In genomic region chr14:101550202-101550912, GRCh38 we compare ENCODE assay signal across 4 cellular contexts. TPM values are rescaled to one million over a fixed set of nuclear protein-coding genes. Genes with fewer than 3 reads are reported as not detected.
"Had no signal": no experiment of that assay in that cellular context is flagged by ENCODE, and none has a peak within 500 bp of the region (broad histone marks: within the 10 kb centered on the region; RNA-seq: fewer than 3 reads in every experiment).

No MANE protein-coding gene starts in this region.

RNA-seq across cellular contexts. Expression of gene DIO3, which starts 10.9 kb away (rescaled TPM):
- total RNA-seq: GM23248, H4, H9, HFFc6 had no signal
- polyA plus RNA-seq: GM23248 had no signal
